ENCODE assay signal across 8 cellular contexts in genomic region chr2:109348645-109349554, GRCh38.
DNase-seq lines count a peak whose midpoint lies in the region; ATAC-seq and TF ChIP-seq lines count a peak whose summit lies in the region.

No MANE protein-coding gene starts in this region.

- H3K9me3 Mint-ChIP-seq in activated CD4-positive, alpha-beta T cell treated with anti-CD3 and anti-CD28 coated beads, Interleukin-2, amount 10 ng/mL, durations not matched to agents 24 days and 14 days: no peaks in the 10 kb centered on the region
- no peaks in the 10 kb centered on the region for H3K9me3 Mint-ChIP-seq in immature natural killer cell

- peak overlapping the region; percentile 7 for H3K27ac Mint-ChIP-seq in activated CD4-positive, alpha-beta T cell treated with anti-CD3 and anti-CD28 coated beads, Interleukin-2, amount 10 ng/mL, durations not matched to agents 24 days and 14 days
- H3K27ac Mint-ChIP-seq in immature natural killer cell: peak overlapping the region; percentile 65 to 89 (median 83)

- no peaks in the 10 kb centered on the region for H3K36me3 Mint-ChIP-seq in activated CD4-positive, alpha-beta T cell treated with anti-CD3 and anti-CD28 coated beads, Interleukin-2, amount 10 ng/mL, durations not matched to agents 24 days and 14 days (ENCODE audit: low read depth)
- H3K36me3 Mint-ChIP-seq in immature natural killer cell: no peaks in the 10 kb centered on the region

- H3K27me3 Mint-ChIP-seq in activated CD4-positive, alpha-beta T cell treated with anti-CD3 and anti-CD28 coated beads, Interleukin-2, amount 10 ng/mL, durations not matched to agents 24 days and 14 days: peaks cover 9% of the 10 kb centered on the region
- peaks cover 0 to 6% (median 2%) of the 10 kb centered on the region in 3 donors for H3K27me3 Mint-ChIP-seq in immature natural killer cell (ENCODE audit: low read depth in 3 of 3)

- ATAC-seq in GM18498 (IDR thresholded peaks at IDR 0.05; ENCODE audit: unreplicated experiment): peak; percentile 75
- peak; percentile 58 for ATAC-seq in HG02623 (IDR thresholded peaks at IDR 0.05; ENCODE audit: unreplicated experiment)
- no peak for ATAC-seq in omental fat pad (ENCODE audit: low FRiP score)

- TF ChIP-seq CTCF in omental fat pad (IDR thresholded peaks at IDR 0.05): no peak

- peaks cover 13% of the 10 kb centered on the region for H3K4me1 Mint-ChIP-seq in activated CD4-positive, alpha-beta T cell treated with anti-CD3 and anti-CD28 coated beads, Interleukin-2, amount 10 ng/mL, durations not matched to agents 24 days and 14 days
- peaks cover 34 to 40% of the 10 kb centered on the region in 2 donors for H3K4me1 Mint-ChIP-seq in immature natural killer cell

- DNase-seq in activated CD4-positive, alpha-beta T cell treated with anti-CD3 and anti-CD28 coated beads, Interleukin-2, amount 10 ng/mL, durations not matched to agents 24 days and 14 days: peak; percentile 82
- DNase-seq in immature natural killer cell (peak; percentile 49 to 67 (median 54)), NCI-H1436 (lab: John Stamatoyannopoulos, UW) (no peak), GOT3 (lab: John Stamatoyannopoulos, UW) (no peak), omental fat pad (ENCODE audit: low spot score) (no peak), NCI-H187 treated with DMSO at 0.1 percent for 48 hours (lab: John Stamatoyannopoulos, UW) (no peak)

- H3K4me3 Mint-ChIP-seq in activated CD4-positive, alpha-beta T cell treated with anti-CD3 and anti-CD28 coated beads, Interleukin-2, amount 10 ng/mL, durations not matched to agents 24 days and 14 days: peak overlapping the region; percentile 52
- H3K4me3 Mint-ChIP-seq in immature natural killer cell: peak overlapping the region; percentile 40 to 81 (median 72)

- intact Hi-C loops in activated CD4-positive, alpha-beta T cell treated with anti-CD3 and anti-CD28 coated beads, Interleukin-2, amount 10 ng/mL, durations not matched to agents 24 days and 14 days (cut with micrococcal nuclease): loop anchor here (2.0 kb wide), 1 partner anchor 134 kb away; no protein-coding TSS in a partner anchor

Comparison
In these comparisons a context has a peak if more than half of its experiments do, and no peak if none do; other contexts are left out.
1. DNase-seq: peak in activated CD4-positive, alpha-beta T cell treated with anti-CD3 and anti-CD28 coated beads, Interleukin-2, amount 10 ng/mL, durations not matched to agents 24 days and 14 days (single experiment) and immature natural killer cell (3 of 3); none in NCI-H1436 (single experiment), GOT3 (single experiment), omental fat pad (single experiment) and NCI-H187 treated with DMSO at 0.1 percent for 48 hours (single experiment).